1 cellular context compared by ENCODE assay signal in genomic region chr5:89110916-89111646, GRCh38.
TF ChIP-seq lines count a peak whose summit lies in the region.

No MANE protein-coding gene starts in this region.

TF ChIP-seq in GM12878, 131 proteins besides CTCF, POLR2A, EP300 and RAD21 (continued from another document):
- no peak for TF ChIP-seq CEBPZ (IDR thresholded peaks at IDR 0.05; ENCODE audit: low read depth, low read length)
- no peak for TF ChIP-seq STAT3 (IDR thresholded peaks at IDR 0.05; ENCODE audit: low read depth, low read length)
- TF ChIP-seq PBX3 (IDR thresholded peaks at IDR 0.05; ENCODE audit: insufficient replicate concordance, low read depth, low read length), result no peak
- TF ChIP-seq EED (IDR thresholded peaks at IDR 0.05; ENCODE audit: low read depth), result no peak
- TF ChIP-seq CHD2 (IDR thresholded peaks at IDR 0.05; ENCODE audit: borderline replicate concordance, low read depth, low read length), result no peak
- no peak for TF ChIP-seq BCLAF1 (IDR thresholded peaks at IDR 0.05)
- TF ChIP-seq CBX3 (IDR thresholded peaks at IDR 0.05; ENCODE audit: borderline replicate concordance, low read depth), result no peak
- TF ChIP-seq SP1 (IDR thresholded peaks at IDR 0.05; ENCODE audit: low read depth, low read length), result no peak
- no peak for TF ChIP-seq ESRRA (IDR thresholded peaks at IDR 0.05; ENCODE audit: low read length)
- TF ChIP-seq RELA (IDR thresholded peaks at IDR 0.05; ENCODE audit: borderline replicate concordance, partially characterized antibody), result no peak
- no peak for TF ChIP-seq NFIC (IDR thresholded peaks at IDR 0.05; ENCODE audit: low read depth, low read length)
